Comparison of ENCODE assay signal across 9 cellular contexts in the genomic region with DNA sequence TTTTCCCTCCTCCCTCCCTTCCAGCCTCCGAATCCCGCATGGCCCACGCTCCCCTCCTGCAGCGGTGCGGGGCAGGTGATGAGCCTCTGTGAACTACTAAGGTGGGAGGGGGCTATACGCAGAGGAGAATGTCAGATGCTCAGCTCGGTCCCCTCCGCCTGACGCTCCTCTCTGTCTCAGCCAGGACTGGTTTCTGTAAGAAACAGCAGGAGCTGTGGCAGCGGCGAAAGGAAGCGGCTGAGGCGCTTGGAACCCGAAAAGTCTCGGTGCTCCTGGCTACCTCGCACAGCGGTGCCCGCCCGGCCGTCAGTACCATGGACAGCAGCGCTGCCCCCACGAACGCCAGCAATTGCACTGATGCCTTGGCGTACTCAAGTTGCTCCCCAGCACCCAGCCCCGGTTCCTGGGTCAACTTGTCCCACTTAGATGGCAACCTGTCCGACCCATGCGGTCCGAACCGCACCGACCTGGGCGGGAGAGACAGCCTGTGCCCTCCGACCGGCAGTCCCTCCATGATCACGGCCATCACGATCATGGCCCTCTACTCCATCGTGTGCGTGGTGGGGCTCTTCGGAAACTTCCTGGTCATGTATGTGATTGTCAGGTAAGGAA. TPM values are rescaled to one million over a fixed set of nuclear protein-coding genes. Genes with fewer than 3 reads are reported as not detected.
A peak's percentile ranks its signal among the peaks of the same experiment; 100 is the strongest.
DNase-seq lines count a peak whose midpoint lies in the region; ATAC-seq and TF ChIP-seq lines count a peak whose summit lies in the region.
"Had no signal": no experiment of that assay in that cellular context is flagged by ENCODE, and none has a peak within 500 bp of the region (broad histone marks: within the 10 kb centered on the region; RNA-seq: fewer than 3 reads in every experiment).

Gene OPRM1, plus strand, starts transcription at position 10 of the 612 bp plus-strand sequence. Its CDS starts 305 bp downstream, at position 315.

- H3K36me3 Mint-ChIP-seq in MCF 10A (ENCODE audit: insufficient read depth, unreplicated experiment): no peaks in the 10 kb centered on the region
- no peaks in the 10 kb centered on the region for H3K36me3 Mint-ChIP-seq in activated CD8-positive, alpha-beta T cell treated with anti-CD3 and anti-CD28 coated beads, Interleukin-2, amount 10 ng/mL, durations not matched to agents 7 days and 5 days (ENCODE audit: low read depth)
- no peaks in the 10 kb centered on the region for H3K36me3 Mint-ChIP-seq in effector memory CD8-positive, alpha-beta T cell (ENCODE audit: insufficient read depth)

- no TSS peak for BruUV-seq in MCF 10A (replicated peaks; lab: Mats Ljungman, UMichigan)

- peak; percentile 81 for ATAC-seq in activated CD8-positive, alpha-beta T cell treated with anti-CD3 and anti-CD28 coated beads, Interleukin-2, amount 10 ng/mL, durations not matched to agents 7 days and 5 days
- ATAC-seq in GM18907 (IDR thresholded peaks at IDR 0.05; ENCODE audit: unreplicated experiment): no peak
- no peak for ATAC-seq in effector memory CD8-positive, alpha-beta T cell (replicated peaks)

- TF ChIP-seq POLR2A in breast epithelium (IDR thresholded peaks at IDR 0.05) (no peak), Peyer's patch (IDR thresholded peaks at IDR 0.05) (no peak)

- H3K4me1 Mint-ChIP-seq in MCF 10A (ENCODE audit: insufficient read depth, unreplicated experiment): peaks cover 5% of the 10 kb centered on the region
- no peaks in the 10 kb centered on the region for H3K4me1 Mint-ChIP-seq in activated CD8-positive, alpha-beta T cell treated with anti-CD3 and anti-CD28 coated beads, Interleukin-2, amount 10 ng/mL, durations not matched to agents 7 days and 5 days (ENCODE audit: low read depth)
- H3K4me1 Mint-ChIP-seq in effector memory CD8-positive, alpha-beta T cell (ENCODE audit: low read depth in 2 of 2): peaks cover 0 to 1% of the 10 kb centered on the region in 2 donors
- H3K4me1 Mint-ChIP-seq: CD4-positive, alpha-beta memory T cell had no signal

- H3K4me3 ChIP-seq in breast epithelium (no peak within 1 kb of the TSS), left ventricle myocardium inferior (no peak within 1 kb of the TSS), Peyer's patch (no peak within 1 kb of the TSS)

- CTCF ChIA-PET in MCF 10A (lab: Yijun Ruan, JAX): no interaction called here
- CTCF ChIA-PET in activated CD8-positive, alpha-beta T cell treated with anti-CD3 and anti-CD28 coated beads, Interleukin-2, amount 10 ng/mL, durations not matched to agents 7 days and 5 days (lab: Charles Lee): no interaction called here

- H3K27ac ChIP-seq in breast epithelium (no peak within 1 kb of the TSS), left ventricle myocardium inferior (replicated peaks) (no peak within 1 kb of the TSS), Peyer's patch (no peak within 1 kb of the TSS)

- H3K9me3 ChIP-seq in breast epithelium (no peaks in the 10 kb centered on the region), left ventricle myocardium inferior (replicated peaks) (no peaks in the 10 kb centered on the region), Peyer's patch (no peaks in the 10 kb centered on the region)

- H3K36me3 ChIP-seq in breast epithelium (no peaks in the 10 kb centered on the region), left ventricle myocardium inferior (no peaks in the 10 kb centered on the region), Peyer's patch (no peaks in the 10 kb centered on the region)

- H3K9me3 Mint-ChIP-seq in MCF 10A (ENCODE audit: unreplicated experiment): no peaks in the 10 kb centered on the region
- H3K9me3 Mint-ChIP-seq in activated CD8-positive, alpha-beta T cell treated with anti-CD3 and anti-CD28 coated beads, Interleukin-2, amount 10 ng/mL, durations not matched to agents 7 days and 5 days (ENCODE audit: insufficient read depth): no peaks in the 10 kb centered on the region
- H3K9me3 Mint-ChIP-seq in effector memory CD8-positive, alpha-beta T cell: no peaks in the 10 kb centered on the region

- H3K4me3 Mint-ChIP-seq in MCF 10A (ENCODE audit: unreplicated experiment): no peak within 1 kb of the TSS
- H3K4me3 Mint-ChIP-seq in activated CD8-positive, alpha-beta T cell treated with anti-CD3 and anti-CD28 coated beads, Interleukin-2, amount 10 ng/mL, durations not matched to agents 7 days and 5 days: no peak within 1 kb of the TSS
- no peak within 1 kb of the TSS for H3K4me3 Mint-ChIP-seq in effector memory CD8-positive, alpha-beta T cell

- no peaks in the 10 kb centered on the region for H3K4me1 ChIP-seq in breast epithelium
- H3K4me1 ChIP-seq in left ventricle myocardium inferior: no peaks in the 10 kb centered on the region
- H3K4me1 ChIP-seq in Peyer's patch: no peaks in the 10 kb centered on the region

- peaks cover 0 to 21% of the 10 kb centered on the region in 2 donors for H3K27me3 ChIP-seq in breast epithelium
- peaks cover 24% of the 10 kb centered on the region for H3K27me3 ChIP-seq in left ventricle myocardium inferior (ENCODE audit: low read depth)
- H3K27me3 ChIP-seq in Peyer's patch: no peaks in the 10 kb centered on the region

- peak; percentile 15 for DNase-seq in MCF 10A (ENCODE audit: unreplicated experiment)
- DNase-seq in breast epithelium (ENCODE audit: low spot score in 2 of 2): no peak
- peak; percentile 61 for DNase-seq in activated CD8-positive, alpha-beta T cell treated with anti-CD3 and anti-CD28 coated beads, Interleukin-2, amount 10 ng/mL, durations not matched to agents 7 days and 5 days
- peak; percentile 16 for DNase-seq in left ventricle myocardium inferior
- peak; percentile 30 to 53 for DNase-seq in stimulated activated CD4-positive, alpha-beta T cell treated with anti-CD3 and anti-CD28 coated beads, Interleukin-2, amount 100 ng/mL, for 24 hours
- DNase-seq in Peyer's patch: no peak
- no peak for DNase-seq in effector memory CD8-positive, alpha-beta T cell

- POLR2A ChIA-PET in MCF 10A (lab: Yijun Ruan, JAX): interaction anchor here (1.4 kb wide), 1 partner anchor 15 kb away, joined by 5 read pairs; no protein-coding TSS in a partner anchor
- POLR2A ChIA-PET in activated CD8-positive, alpha-beta T cell treated with anti-CD3 and anti-CD28 coated beads, Interleukin-2, amount 10 ng/mL, durations not matched to agents 7 days and 5 days (lab: Charles Lee): no interaction called here

- intact Hi-C loops in MCF 10A (cut with micrococcal nuclease) (no loop called here), breast epithelium (cut with DNase I; ENCODE audit: low total_unique reads) (no loop called here), left ventricle myocardium inferior (cut with micrococcal nuclease) (no loop called here)

- no peak for TF ChIP-seq CTCF in MCF 10A (IDR thresholded peaks at IDR 0.05; ENCODE audit: unreplicated experiment)
- no peak for TF ChIP-seq CTCF in breast epithelium (IDR thresholded peaks at IDR 0.05)
- TF ChIP-seq CTCF in left ventricle myocardium inferior (IDR thresholded peaks at IDR 0.05; ENCODE audit: borderline replicate concordance): no peak
- no peak for TF ChIP-seq CTCF in Peyer's patch (IDR thresholded peaks at IDR 0.05)

- H3K27me3 Mint-ChIP-seq in MCF 10A (ENCODE audit: insufficient read depth, unreplicated experiment): no peaks in the 10 kb centered on the region
- peaks cover 9% of the 10 kb centered on the region for H3K27me3 Mint-ChIP-seq in activated CD8-positive, alpha-beta T cell treated with anti-CD3 and anti-CD28 coated beads, Interleukin-2, amount 10 ng/mL, durations not matched to agents 7 days and 5 days (ENCODE audit: low read depth)
- H3K27me3 Mint-ChIP-seq in effector memory CD8-positive, alpha-beta T cell: peaks cover 0 to 31% of the 10 kb centered on the region in 2 donors

- no peak within 1 kb of the TSS for H3K27ac Mint-ChIP-seq in MCF 10A (ENCODE audit: low read depth, unreplicated experiment)
- no peak within 1 kb of the TSS for H3K27ac Mint-ChIP-seq in activated CD8-positive, alpha-beta T cell treated with anti-CD3 and anti-CD28 coated beads, Interleukin-2, amount 10 ng/mL, durations not matched to agents 7 days and 5 days
- no peak within 1 kb of the TSS for H3K27ac Mint-ChIP-seq in effector memory CD8-positive, alpha-beta T cell

RNA-seq across cellular contexts. Expression of gene OPRM1, which starts in this region (rescaled TPM):
- not detected in 2 replicates for total RNA-seq in MCF 10A (2022)
- not detected for total RNA-seq in breast epithelium
- not detected for total RNA-seq in activated CD8-positive, alpha-beta T cell treated with anti-CD3 and anti-CD28 coated beads, Interleukin-2, amount 10 ng/mL, durations not matched to agents 7 days and 5 days
- total RNA-seq in left ventricle myocardium inferior: not detected
- total RNA-seq in Peyer's patch: not detected
- total RNA-seq: CD4-positive, alpha-beta memory T cell had no signal

Comparison
In these comparisons a context has a peak if more than half of its experiments do, and no peak if none do; other contexts are left out.
1. Peak in DNase-seq in MCF 10A; RNA of the gene not detected or under 1 TPM.
2. Peak in DNase-seq and ATAC-seq in activated CD8-positive, alpha-beta T cell treated with anti-CD3 and anti-CD28 coated beads, Interleukin-2, amount 10 ng/mL, durations not matched to agents 7 days and 5 days; RNA of the gene not detected or under 1 TPM.
3. Peak in DNase-seq in left ventricle myocardium inferior; RNA of the gene not detected or under 1 TPM.
4. DNase-seq: peak in stimulated activated CD4-positive, alpha-beta T cell treated with anti-CD3 and anti-CD28 coated beads, Interleukin-2, amount 100 ng/mL, for 24 hours (2 of 2); none in breast epithelium (0 of 2), Peyer's patch (0 of 3) and effector memory CD8-positive, alpha-beta T cell (0 of 3).